ENCODE assay signal across 1 cellular context in the genomic region with DNA sequence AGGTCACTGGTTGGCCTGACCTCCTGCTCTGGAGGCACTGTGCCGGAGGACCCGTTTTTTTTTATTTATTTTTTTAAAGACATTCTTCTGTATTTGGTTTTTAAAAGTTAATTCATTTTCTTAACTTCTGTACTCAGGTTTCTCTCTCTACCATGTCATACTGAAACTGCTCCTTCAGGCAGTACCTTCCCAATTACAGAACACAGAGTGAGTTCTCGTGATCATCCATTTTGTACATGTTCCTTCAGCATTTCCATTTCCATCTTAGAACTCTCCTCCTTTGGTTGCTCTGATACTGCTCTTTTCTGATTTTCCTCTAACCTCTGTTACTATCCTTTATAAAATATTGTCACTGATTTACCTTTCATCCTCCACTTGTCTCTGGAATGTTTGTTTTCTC.
TF ChIP-seq lines count a peak whose summit lies in the region.

No MANE protein-coding gene starts in this region.

TF ChIP-seq in GM23338, 12 proteins besides CTCF, POLR2A, EP300 and RAD21 (continued from another document):
- TF ChIP-seq NANOG (IDR thresholded peaks at IDR 0.05; ENCODE audit: borderline replicate concordance) (no peak), POLR2AphosphoS5 (IDR thresholded peaks at IDR 0.05; ENCODE audit: low read depth) (no peak)
